ENCODE assay signal across 8 cellular contexts in genomic region chr1:46718727-46719622, GRCh38. TPM values are rescaled to one million over a fixed set of nuclear protein-coding genes. Genes with fewer than 3 reads are reported as not detected.
DNase-seq lines count a peak whose midpoint lies in the region; ATAC-seq and TF ChIP-seq lines count a peak whose summit lies in the region.

A gene with protein sequence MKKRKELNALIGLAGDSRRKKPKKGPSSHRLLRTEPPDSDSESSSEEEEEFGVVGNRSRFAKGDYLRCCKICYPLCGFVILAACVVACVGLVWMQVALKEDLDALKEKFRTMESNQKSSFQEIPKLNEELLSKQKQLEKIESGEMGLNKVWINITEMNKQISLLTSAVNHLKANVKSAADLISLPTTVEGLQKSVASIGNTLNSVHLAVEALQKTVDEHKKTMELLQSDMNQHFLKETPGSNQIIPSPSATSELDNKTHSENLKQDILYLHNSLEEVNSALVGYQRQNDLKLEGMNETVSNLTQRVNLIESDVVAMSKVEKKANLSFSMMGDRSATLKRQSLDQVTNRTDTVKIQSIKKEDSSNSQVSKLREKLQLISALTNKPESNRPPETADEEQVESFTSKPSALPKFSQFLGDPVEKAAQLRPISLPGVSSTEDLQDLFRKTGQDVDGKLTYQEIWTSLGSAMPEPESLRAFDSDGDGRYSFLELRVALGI (minus strand): TSS chr1:46719114. CDS start chr1:46718087, 1,027 bp downstream.

- peaks cover 25% of the 10 kb centered on the region for H3K4me1 ChIP-seq in PC-3 (ENCODE audit: insufficient read depth, low read length)

- TF ChIP-seq EP300 in Ishikawa (IDR thresholded peaks at IDR 0.05; ENCODE audit: borderline replicate concordance) = no peak; the same call in 1 of the 2 replicates

- no peaks in the 10 kb centered on the region for H3K9me3 ChIP-seq in PC-3 (ENCODE audit: low read length)

- H3K9ac ChIP-seq in PC-3 (ENCODE audit: low read length) = peak within 1 kb of the TSS; percentile 96

- peaks cover 12% of the 10 kb centered on the region for H4K20me1 ChIP-seq in PC-3 (ENCODE audit: low read length)

- H3K27ac ChIP-seq in PC-3 (ENCODE audit: low read length) (peak within 1 kb of the TSS; percentile 55), epithelial cell of prostate (peak within 1 kb of the TSS; percentile 90)

- peaks cover 27% of the 10 kb centered on the region for H3K79me2 ChIP-seq in PC-3 (ENCODE audit: low read length)

- ATAC-seq in GM21576 (IDR thresholded peaks at IDR 0.05; ENCODE audit: unreplicated experiment) = peak; percentile 96
- peak; percentile 97 for ATAC-seq in PC-3

- peak within 1 kb of the TSS; percentile 100 for H3K4me2 ChIP-seq in PC-3 (ENCODE audit: low read length)

- peak; percentile 78 for DNase-seq in DMS114 treated with DMSO at 0.1 percent for 48 hours (lab: John Stamatoyannopoulos, UW; ENCODE audit: unreplicated experiment)
- DNase-seq in PC-3 = peak; percentile 98
- peak; percentile 100 for DNase-seq in activated T-cell treated with anti-CD3 and anti-CD28 coated beads, Interleukin-2, amount 50 U/mL, for 1 hour
- peak; percentile 92 for DNase-seq in epithelial cell of prostate (ENCODE audit: low read depth, low spot score)
- DNase-seq in mucosa of gallbladder (ENCODE audit: low spot score) = peak; percentile 97
- DNase-seq in stimulated activated CD8-positive, alpha-beta memory T cell treated with anti-CD3 and anti-CD28 coated beads, Interleukin-4, amount 100 ng/mL, for 4 hours (ENCODE audit: low read depth in 2 of 2, low spot score in 1 of 2) = peak; percentile 97 to 99

- CTCF ChIA-PET in PC-3 (lab: Charles Lee) = no interaction called here

- peak within 1 kb of the TSS; percentile 100 for H3K4me3 ChIP-seq in PC-3 (ENCODE audit: low read length)

- H3K36me3 ChIP-seq in PC-3 (ENCODE audit: low read depth, low read length) = peaks cover 21% of the 10 kb centered on the region

- no peaks in the 10 kb centered on the region for H3K9me2 ChIP-seq in PC-3 (replicated peaks; ENCODE audit: low read length)

- H3F3A ChIP-seq in PC-3 (ENCODE audit: low read length, unreplicated experiment) = no peaks in the 10 kb centered on the region

- no peaks in the 10 kb centered on the region for H3K27me3 ChIP-seq in PC-3 (ENCODE audit: low read length)

- intact Hi-C loops in PC-3 (cut with micrococcal nuclease) = loop anchor here (2.0 to 5.0 kb wide), 3 partner anchors 56 to 117 kb away; partner anchors contain the start of gene MKNK1

- H2AFZ ChIP-seq in PC-3 (ENCODE audit: low read length) = peak within 1 kb of the TSS; percentile 88

- TF ChIP-seq RAD21 in Ishikawa (IDR thresholded peaks at IDR 0.05; ENCODE audit: low read depth) = no peak

- TF ChIP-seq CTCF in PC-3 (conservative IDR thresholded peaks at IDR 0.05; ENCODE audit: low read depth, low read length) = no peak

- BruUV-seq in PC-3 (replicated peaks; lab: Mats Ljungman, UMichigan) = no TSS peak

- POLR2A ChIA-PET in PC-3 (lab: Charles Lee; ENCODE audit: unreplicated experiment) = interaction anchor here (0.6 kb wide), 1 partner anchor 9 kb away, joined by 5 read pairs; no protein-coding TSS in a partner anchor

TF ChIP-seq in Ishikawa, 13 proteins besides CTCF, POLR2A, EP300 and RAD21:
- TF ChIP-seq FOXM1 (IDR thresholded peaks at IDR 0.05; ENCODE audit: borderline replicate concordance, low read depth) (no peak), MAX (IDR thresholded peaks at IDR 0.05) (peak; percentile 53), CREB1 (IDR thresholded peaks at IDR 0.05; ENCODE audit: low read depth) (peak; percentile 93), TCF12 (IDR thresholded peaks at IDR 0.05; ENCODE audit: low read depth) (peak; percentile 52), CEBPB (IDR thresholded peaks at IDR 0.05) (no peak), NFIC (IDR thresholded peaks at IDR 0.05) (peak; percentile 82), EGR1 (IDR thresholded peaks at IDR 0.05) (no peak), ZBTB7A (IDR thresholded peaks at IDR 0.05; ENCODE audit: low read depth) (0 out of 2 replicates have a peak, but pooled peaks have one; percentile 22), TAF1 (IDR thresholded peaks at IDR 0.05; ENCODE audit: low read depth) (peak; percentile 84), TEAD4 (IDR thresholded peaks at IDR 0.05) (no peak), YY1 (IDR thresholded peaks at IDR 0.05; ENCODE audit: low read depth) (peak; percentile 57)
- TF ChIP-seq, protein P1, sequence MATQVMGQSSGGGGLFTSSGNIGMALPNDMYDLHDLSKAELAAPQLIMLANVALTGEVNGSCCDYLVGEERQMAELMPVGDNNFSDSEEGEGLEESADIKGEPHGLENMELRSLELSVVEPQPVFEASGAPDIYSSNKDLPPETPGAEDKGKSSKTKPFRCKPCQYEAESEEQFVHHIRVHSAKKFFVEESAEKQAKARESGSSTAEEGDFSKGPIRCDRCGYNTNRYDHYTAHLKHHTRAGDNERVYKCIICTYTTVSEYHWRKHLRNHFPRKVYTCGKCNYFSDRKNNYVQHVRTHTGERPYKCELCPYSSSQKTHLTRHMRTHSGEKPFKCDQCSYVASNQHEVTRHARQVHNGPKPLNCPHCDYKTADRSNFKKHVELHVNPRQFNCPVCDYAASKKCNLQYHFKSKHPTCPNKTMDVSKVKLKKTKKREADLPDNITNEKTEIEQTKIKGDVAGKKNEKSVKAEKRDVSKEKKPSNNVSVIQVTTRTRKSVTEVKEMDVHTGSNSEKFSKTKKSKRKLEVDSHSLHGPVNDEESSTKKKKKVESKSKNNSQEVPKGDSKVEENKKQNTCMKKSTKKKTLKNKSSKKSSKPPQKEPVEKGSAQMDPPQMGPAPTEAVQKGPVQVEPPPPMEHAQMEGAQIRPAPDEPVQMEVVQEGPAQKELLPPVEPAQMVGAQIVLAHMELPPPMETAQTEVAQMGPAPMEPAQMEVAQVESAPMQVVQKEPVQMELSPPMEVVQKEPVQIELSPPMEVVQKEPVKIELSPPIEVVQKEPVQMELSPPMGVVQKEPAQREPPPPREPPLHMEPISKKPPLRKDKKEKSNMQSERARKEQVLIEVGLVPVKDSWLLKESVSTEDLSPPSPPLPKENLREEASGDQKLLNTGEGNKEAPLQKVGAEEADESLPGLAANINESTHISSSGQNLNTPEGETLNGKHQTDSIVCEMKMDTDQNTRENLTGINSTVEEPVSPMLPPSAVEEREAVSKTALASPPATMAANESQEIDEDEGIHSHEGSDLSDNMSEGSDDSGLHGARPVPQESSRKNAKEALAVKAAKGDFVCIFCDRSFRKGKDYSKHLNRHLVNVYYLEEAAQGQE (IDR thresholded peaks at IDR 0.05; ENCODE audit: low read depth) = no peak
- TF ChIP-seq, protein P2, sequence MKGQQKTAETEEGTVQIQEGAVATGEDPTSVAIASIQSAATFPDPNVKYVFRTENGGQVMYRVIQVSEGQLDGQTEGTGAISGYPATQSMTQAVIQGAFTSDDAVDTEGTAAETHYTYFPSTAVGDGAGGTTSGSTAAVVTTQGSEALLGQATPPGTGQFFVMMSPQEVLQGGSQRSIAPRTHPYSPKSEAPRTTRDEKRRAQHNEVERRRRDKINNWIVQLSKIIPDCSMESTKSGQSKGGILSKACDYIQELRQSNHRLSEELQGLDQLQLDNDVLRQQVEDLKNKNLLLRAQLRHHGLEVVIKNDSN (IDR thresholded peaks at IDR 0.05) = 0 out of 2 replicates have a peak, but pooled peaks have one; percentile 36

RNA-seq across cellular contexts. Expression of the gene that starts here (rescaled TPM):
- total RNA-seq in PC-3 (2014; rRNA removed) (45.7 and 52.3 TPM in 2 replicates), mucosa of gallbladder (128 TPM)

Comparison
In these comparisons a context has a peak if more than half of its experiments do, and no peak if none do; other contexts are left out.
1. Peak in every context shown above with its lines: DNase-seq, ATAC-seq, H3K4me3 ChIP-seq and H3K27ac ChIP-seq.